12 cellular contexts compared by ENCODE assay signal in the genomic region with DNA sequence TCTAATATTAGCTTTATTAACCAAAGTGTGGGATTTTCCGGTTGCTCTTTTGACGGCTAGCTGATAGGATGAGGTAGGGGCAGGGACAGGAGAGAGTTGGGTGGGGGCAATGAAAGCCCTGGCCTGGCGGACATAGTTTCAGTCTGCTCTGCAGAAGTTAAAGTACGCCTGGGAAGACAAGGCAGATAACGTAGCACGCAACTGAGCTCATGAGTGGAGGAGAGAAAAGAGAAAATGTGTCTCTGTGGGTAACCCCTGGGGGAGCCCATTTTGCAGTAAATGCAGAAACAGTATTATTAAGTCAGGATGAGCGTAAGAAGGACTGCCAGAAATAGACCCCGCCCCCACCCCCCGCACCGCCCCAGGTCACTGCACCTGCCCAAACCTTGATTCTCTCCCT. TPM values are rescaled to one million over a fixed set of nuclear protein-coding genes. Genes with fewer than 3 reads are reported as not detected.
DNase-seq lines count a peak whose midpoint lies in the region; ATAC-seq and TF ChIP-seq lines count a peak whose summit lies in the region.
"Had no signal": no experiment of that assay in that cellular context is flagged by ENCODE, and none has a peak within 500 bp of the region (broad histone marks: within the 10 kb centered on the region; RNA-seq: fewer than 3 reads in every experiment).

No MANE protein-coding gene starts in this region.

- no CpG with 5 or more reads among the region's 10 CpGs for WGBS in neuronal stem cell (ENCODE audit: extremely low coverage in 2 of 2, insufficient read length in 2 of 2, insufficient replicate concordance in 1 of 2), 2 donors
- 88 to 95% methylated on average over 10 of the region's 10 CpGs for WGBS in tibial nerve, 2 donors

- H3K27ac Mint-ChIP-seq in activated naive CD8-positive, alpha-beta T cell treated with anti-CD3 and anti-CD28 coated beads, Interleukin-2, amount 10 ng/mL, durations not matched to agents 7 days and 5 days = no peak overlapping the region
- H3K27ac Mint-ChIP-seq in activated naive CD8-positive, alpha-beta T cell treated with anti-CD3 and anti-CD28 coated beads, Interleukin-2, amount 50 U/mL, for 24 hours = no peak overlapping the region
- H3K27ac Mint-ChIP-seq: activated T-helper 2 cell treated with anti-CD3 and anti-CD28 coated beads, Interferon-gamma antibody, Interleukin-2, Interleukin-4, amounts not matched to agents 10 μg/mL and 5 μg/mL and 100 μg/mL, durations not matched to agents 14 hours and 24 hours and 36 hours had no signal

- H3K9ac ChIP-seq in duodenal mucosa (ENCODE audit: low read depth in 1 of 2, low read length in 2 of 2) = no peak overlapping the region
- no peak overlapping the region for H3K9ac ChIP-seq in neuronal stem cell (ENCODE audit: low read depth, low read length, poor library complexity)

- H3K9me3 ChIP-seq in duodenal mucosa (ENCODE audit: control insufficient read depth in 1 of 2, low read length in 2 of 2) (no peaks in the 10 kb centered on the region), neuronal stem cell (replicated peaks in 1 of 2; ENCODE audit: control insufficient read depth in 2 of 2, insufficient read depth in 1 of 2, low read depth in 1 of 2, low read length in 2 of 2) (no peaks in the 10 kb centered on the region), tibial nerve (no peaks in the 10 kb centered on the region), WERI-Rb-1 (ENCODE audit: severe bottlenecking) (no peaks in the 10 kb centered on the region)
- H3K9me3 ChIP-seq: A549 had no signal

- no peak overlapping the region for H3K4me2 ChIP-seq in neuronal stem cell (ENCODE audit: insufficient read depth, low read length, poor library complexity, severe bottlenecking)
- H3K4me2 ChIP-seq: A549 had no signal

- peaks cover 21% of the 10 kb centered on the region for H3K4me1 Mint-ChIP-seq in activated naive CD8-positive, alpha-beta T cell treated with anti-CD3 and anti-CD28 coated beads, Interleukin-2, amount 10 ng/mL, durations not matched to agents 7 days and 5 days
- peaks cover 18% of the 10 kb centered on the region for H3K4me1 Mint-ChIP-seq in activated naive CD8-positive, alpha-beta T cell treated with anti-CD3 and anti-CD28 coated beads, Interleukin-2, amount 50 U/mL, for 24 hours

- H3K4me1 ChIP-seq in duodenal mucosa (ENCODE audit: control insufficient read depth in 1 of 2, insufficient read depth in 2 of 2, low read length in 2 of 2) (peaks cover 41 to 49% of the 10 kb centered on the region in 2 donors), neuronal stem cell (ENCODE audit: control insufficient read depth in 2 of 2, insufficient read depth in 1 of 2, low read depth in 1 of 2, low read length in 2 of 2) (peaks cover 17 to 62% of the 10 kb centered on the region in 2 donors), tibial nerve (peaks cover 6 to 87% (median 64%) of the 10 kb centered on the region in 4 donors)

- H3K4me3 ChIP-seq in duodenal mucosa (ENCODE audit: low read depth in 1 of 2, low read length in 2 of 2) = no peak overlapping the region
- no peak overlapping the region for H3K4me3 ChIP-seq in neuronal stem cell (ENCODE audit: low read length in 2 of 2)
- H3K4me3 ChIP-seq in tibial nerve = peak overlapping the region in 1 of 4 donors; percentile 35
- H3K4me3 ChIP-seq in WERI-Rb-1 (ENCODE audit: low read depth, low read length) = no peak overlapping the region
- H3K4me3 ChIP-seq: A549 had no signal

- no peak overlapping the region for H3K4me3 Mint-ChIP-seq in activated naive CD8-positive, alpha-beta T cell treated with anti-CD3 and anti-CD28 coated beads, Interleukin-2, amount 10 ng/mL, durations not matched to agents 7 days and 5 days
- H3K4me3 Mint-ChIP-seq in activated naive CD8-positive, alpha-beta T cell treated with anti-CD3 and anti-CD28 coated beads, Interleukin-2, amount 50 U/mL, for 24 hours = no peak overlapping the region

- H3K9me3 Mint-ChIP-seq in activated naive CD8-positive, alpha-beta T cell treated with anti-CD3 and anti-CD28 coated beads, Interleukin-2, amount 10 ng/mL, durations not matched to agents 7 days and 5 days = peaks cover 3% of the 10 kb centered on the region
- H3K9me3 Mint-ChIP-seq in activated naive CD8-positive, alpha-beta T cell treated with anti-CD3 and anti-CD28 coated beads, Interleukin-2, amount 50 U/mL, for 24 hours = no peaks in the 10 kb centered on the region
- H3K9me3 Mint-ChIP-seq: activated T-helper 2 cell treated with anti-CD3 and anti-CD28 coated beads, Interferon-gamma antibody, Interleukin-2, Interleukin-4, amounts not matched to agents 10 μg/mL and 5 μg/mL and 100 μg/mL, durations not matched to agents 14 hours and 24 hours and 36 hours had no signal

- H3K27me3 ChIP-seq in duodenal mucosa (ENCODE audit: control insufficient read depth in 1 of 2, insufficient read depth in 2 of 2, low read length in 2 of 2) = no peaks in the 10 kb centered on the region
- no peaks in the 10 kb centered on the region for H3K27me3 ChIP-seq in neuronal stem cell (ENCODE audit: control insufficient read depth in 3 of 3, insufficient read depth in 3 of 3, low read depth in 1 of 3, low read length in 3 of 3)
- no peaks in the 10 kb centered on the region for H3K27me3 ChIP-seq in tibial nerve
- no peaks in the 10 kb centered on the region for H3K27me3 ChIP-seq in WERI-Rb-1 (ENCODE audit: insufficient read depth, low read depth, severe bottlenecking)

- no peak overlapping the region for H4K8ac ChIP-seq in neuronal stem cell (ENCODE audit: low read depth, low read length)

- H3K27me3 Mint-ChIP-seq in activated naive CD8-positive, alpha-beta T cell treated with anti-CD3 and anti-CD28 coated beads, Interleukin-2, amount 10 ng/mL, durations not matched to agents 7 days and 5 days = no peaks in the 10 kb centered on the region
- H3K27me3 Mint-ChIP-seq in activated naive CD8-positive, alpha-beta T cell treated with anti-CD3 and anti-CD28 coated beads, Interleukin-2, amount 50 U/mL, for 24 hours = peaks cover 10% of the 10 kb centered on the region

- H3K18ac ChIP-seq in neuronal stem cell (ENCODE audit: low read length) = no peak overlapping the region

- POLR2A ChIA-PET in activated naive CD8-positive, alpha-beta T cell treated with anti-CD3 and anti-CD28 coated beads, Interleukin-2, amount 10 ng/mL, durations not matched to agents 7 days and 5 days (lab: Charles Lee) = interaction anchor here (1.2 to 1.4 kb wide), 2 partner anchors 9 to 78 kb away, joined by 4 read pairs; no protein-coding TSS in a partner anchor

- H3K14ac ChIP-seq in neuronal stem cell (ENCODE audit: low read length) = no peak overlapping the region

- no peak overlapping the region for H3K4ac ChIP-seq in neuronal stem cell (ENCODE audit: low read length)

- no peak overlapping the region for H2BK15ac ChIP-seq in neuronal stem cell (ENCODE audit: low read length)

- H3K36me3 ChIP-seq in duodenal mucosa (ENCODE audit: control insufficient read depth in 1 of 2, insufficient read depth in 2 of 2, low read length in 2 of 2) (no peaks in the 10 kb centered on the region), neuronal stem cell (replicated peaks in 1 of 2; ENCODE audit: control insufficient read depth in 2 of 2, insufficient read depth in 2 of 2, low read length in 2 of 2) (no peaks in the 10 kb centered on the region), tibial nerve (no peaks in the 10 kb centered on the region), WERI-Rb-1 (no peaks in the 10 kb centered on the region)

- TF ChIP-seq POLR2A in tibial nerve (IDR thresholded peaks at IDR 0.05) = no peak

- no peak overlapping the region for H2BK120ac ChIP-seq in neuronal stem cell (ENCODE audit: low read depth, low read length)

- peak overlapping the region; percentile 97 for H2AFZ ChIP-seq in neuronal stem cell (ENCODE audit: low read length)

- H3K27ac ChIP-seq in duodenal mucosa (ENCODE audit: low read depth, low read length) (peak overlapping the region; percentile 82), neuronal stem cell (replicated peaks; ENCODE audit: low read length) (no peak overlapping the region), tibial nerve (peak overlapping the region; percentile 79 to 99 (median 98)), WERI-Rb-1 (no peak overlapping the region)

- no peak for TF ChIP-seq EP300 in tibial nerve (IDR thresholded peaks at IDR 0.05)

- no peak overlapping the region for H2AK5ac ChIP-seq in neuronal stem cell (ENCODE audit: low read depth, low read length)

- H2BK5ac ChIP-seq in neuronal stem cell (ENCODE audit: low read length) = no peak overlapping the region

- no peaks in the 10 kb centered on the region for H3K36me3 Mint-ChIP-seq in activated naive CD8-positive, alpha-beta T cell treated with anti-CD3 and anti-CD28 coated beads, Interleukin-2, amount 10 ng/mL, durations not matched to agents 7 days and 5 days
- H3K36me3 Mint-ChIP-seq in activated naive CD8-positive, alpha-beta T cell treated with anti-CD3 and anti-CD28 coated beads, Interleukin-2, amount 50 U/mL, for 24 hours (ENCODE audit: low read depth) = no peaks in the 10 kb centered on the region

- H3K79me1 ChIP-seq in neuronal stem cell (ENCODE audit: low read depth, low read length) = no peaks in the 10 kb centered on the region

- peak; percentile 1 for DNase-seq in activated naive CD8-positive, alpha-beta T cell treated with anti-CD3 and anti-CD28 coated beads, Interleukin-2, amount 10 ng/mL, durations not matched to agents 7 days and 5 days
- no peak for DNase-seq in activated naive CD8-positive, alpha-beta T cell treated with anti-CD3 and anti-CD28 coated beads, Interleukin-2, amount 50 U/mL, for 24 hours
- DNase-seq in neuronal stem cell (ENCODE audit: low spot score) (no peak), tibial nerve (ENCODE audit: low spot score in 2 of 2) (no peak), WERI-Rb-1 (no peak)
- DNase-seq: activated CD4-positive, alpha-beta T cell treated with anti-CD3 and anti-CD28 coated beads for 4 hours; central memory CD4-positive, alpha-beta T cell had no signal

- no peak for TF ChIP-seq CTCF in tibial nerve (IDR thresholded peaks at IDR 0.05)
- TF ChIP-seq CTCF in WERI-Rb-1 (IDR thresholded peaks at IDR 0.05; ENCODE audit: low read depth, low read length) = no peak

- H4K91ac ChIP-seq in neuronal stem cell (ENCODE audit: low read depth, low read length, poor library complexity) = no peak overlapping the region

- ATAC-seq in activated naive CD8-positive, alpha-beta T cell treated with anti-CD3 and anti-CD28 coated beads, Interleukin-2, amount 10 ng/mL, durations not matched to agents 7 days and 5 days (ENCODE audit: low read depth) = no peak
- no peak for ATAC-seq in activated naive CD8-positive, alpha-beta T cell treated with anti-CD3 and anti-CD28 coated beads, Interleukin-2, amount 50 U/mL, for 24 hours
- no peak for ATAC-seq in GM21381 (IDR thresholded peaks at IDR 0.05; ENCODE audit: unreplicated experiment)
- ATAC-seq in HG03520 (IDR thresholded peaks at IDR 0.05; ENCODE audit: unreplicated experiment) = no peak
- ATAC-seq: A549 had no signal

- H2BK12ac ChIP-seq in neuronal stem cell (ENCODE audit: low read length) = no peak overlapping the region

- H3K23ac ChIP-seq in neuronal stem cell (ENCODE audit: low read depth, low read length, poor library complexity) = no peak overlapping the region

RNA-seq across cellular contexts. Expression of a gene that starts 51.7 kb away (rescaled TPM):
- 10 to 100 TPM; 39.6 to 42.9 TPM for total RNA-seq in activated naive CD8-positive, alpha-beta T cell treated with anti-CD3 and anti-CD28 coated beads, Interleukin-2, amount 10 ng/mL, durations not matched to agents 7 days and 5 days
- 20.2 TPM for polyA plus RNA-seq in neuronal stem cell (2013, experiment 1 of 2)
- 19.1 TPM for polyA plus RNA-seq in neuronal stem cell (2013, experiment 2 of 2)
- total RNA-seq in tibial nerve = 10 to 100 TPM; 24.9 to 48.9 (median 34.4) TPM

Comparison
In these comparisons a context has a peak if more than half of its experiments do, and no peak if none do; other contexts are left out.
1. H3K27ac ChIP-seq: peak in duodenal mucosa (single experiment) and tibial nerve (4 of 4); none in neuronal stem cell (single experiment) and WERI-Rb-1 (single experiment).